ENCODE assay signal across 16 cellular contexts in the genomic region with DNA sequence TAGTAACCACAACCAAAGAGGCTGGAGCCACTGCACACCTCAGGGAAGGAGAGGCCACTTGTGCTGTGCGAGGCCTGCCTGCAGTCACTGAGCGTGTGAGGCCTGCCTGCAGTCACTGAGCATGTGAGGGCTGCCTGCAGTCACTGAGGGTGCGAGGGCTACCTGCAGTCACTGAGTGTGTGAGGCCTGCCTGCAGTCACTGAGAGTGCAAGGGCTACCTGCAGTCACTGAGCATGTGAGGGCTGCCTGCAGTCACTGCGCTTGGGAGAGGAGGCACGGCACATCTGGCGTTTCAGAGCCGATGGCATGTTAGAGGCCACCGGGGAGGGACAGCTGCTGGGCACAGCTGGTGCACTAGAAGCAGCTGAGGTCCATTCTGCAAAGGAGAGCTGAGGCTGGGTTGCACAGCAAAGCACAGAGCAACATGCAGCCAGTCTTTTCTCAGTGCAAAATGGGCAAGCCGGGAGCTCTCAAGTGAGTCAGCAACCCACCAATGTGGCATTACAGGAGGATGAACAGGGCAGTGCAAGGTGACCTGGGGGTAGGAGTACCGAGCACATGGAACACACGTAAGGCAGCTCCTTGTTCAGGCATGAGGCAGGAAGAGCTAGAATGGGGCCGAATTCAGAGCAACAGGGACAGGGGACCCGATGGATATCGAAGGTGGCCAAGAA.
A peak's percentile ranks its signal among the peaks of the same experiment; 100 is the strongest.
DNase-seq lines count a peak whose midpoint lies in the region; ATAC-seq and TF ChIP-seq lines count a peak whose summit lies in the region.
"Had no signal": no experiment of that assay in that cellular context is flagged by ENCODE, and none has a peak within 500 bp of the region (broad histone marks: within the 10 kb centered on the region; RNA-seq: fewer than 3 reads in every experiment).

No MANE protein-coding gene starts in this region.

- TF ChIP-seq CTCF in upper lobe of right lung (IDR thresholded peaks at IDR 0.05) = no peak

- ATAC-seq in Right ventricle myocardium superior (ENCODE audit: poor library complexity) = no peak
- ATAC-seq in upper lobe of right lung = no peak
- ATAC-seq: GM12878, GM23338 had no signal

- H3K4me1 ChIP-seq in upper lobe of right lung = no peaks in the 10 kb centered on the region
- H3K4me1 ChIP-seq: HAP-1 had no signal

- H3K27me3 ChIP-seq in upper lobe of right lung = no peaks in the 10 kb centered on the region
- H3K27me3 ChIP-seq: BLaER1 treated with 17β-estradiol and CSF1 and Interleukin-3, amounts not matched to agents 10 nM and 100 nM had no signal

- H3K9me3 ChIP-seq in upper lobe of right lung = no peaks in the 10 kb centered on the region
- H3K9me3 ChIP-seq: BLaER1 treated with 17β-estradiol and CSF1 and Interleukin-3, amounts not matched to agents 10 nM and 100 nM; HAP-1 had no signal

- no peaks in the 10 kb centered on the region for H3K36me3 ChIP-seq in upper lobe of right lung
- H3K36me3 ChIP-seq: BLaER1 treated with 17β-estradiol and CSF1 and Interleukin-3, amounts not matched to agents 10 nM and 100 nM; HAP-1 had no signal

- H3K27ac ChIP-seq in upper lobe of right lung = no peak overlapping the region
- H3K27ac ChIP-seq: BLaER1 treated with 17β-estradiol and CSF1 and Interleukin-3, amounts not matched to agents 10 nM and 100 nM; HL-60 had no signal

- intact Hi-C loops in cardiac septum (cut with DNase I) (no loop called here), Right ventricle myocardium superior (cut with DNase I) (no loop called here), posterior vena cava (cut with DNase I) (no loop called here), upper lobe of right lung (cut with DNase I) (no loop called here)

- H3K4me3 ChIP-seq in upper lobe of right lung = no peak overlapping the region
- H3K4me3 ChIP-seq: BLaER1 treated with 17β-estradiol and CSF1 and Interleukin-3, amounts not matched to agents 10 nM and 100 nM; GM12878; GM23338; HAP-1 had no signal

- peak; percentile 63 for DNase-seq in cardiac septum (ENCODE audit: low spot score)
- no peak for DNase-seq in Right ventricle myocardium superior
- peak; percentile 71 for DNase-seq in mesenteric fat pad (ENCODE audit: low spot score)
- peak; percentile 70 for DNase-seq in posterior vena cava (ENCODE audit: low spot score)
- DNase-seq in upper lobe of right lung = peak; percentile 51
- no peak for DNase-seq in NCI-H748 treated with DMSO at 0.1 percent for 48 hours (lab: John Stamatoyannopoulos, UW)
- no peak for DNase-seq in pons (ENCODE audit: low spot score)
- no peak for DNase-seq in activated CD4-positive, alpha-beta T cell treated with anti-CD3 and anti-CD28 coated beads, Interleukin-2, amount 50 U/mL, for 1 hour
- DNase-seq: ACHN; CD4-positive, CD25-positive, alpha-beta regulatory T cell; DMS53 had no signal

Comparison
In these comparisons a context has a peak if more than half of its experiments do, and no peak if none do; other contexts are left out.
1. DNase-seq: peak in cardiac septum (single experiment), mesenteric fat pad (single experiment), posterior vena cava (single experiment) and upper lobe of right lung (single experiment); none in Right ventricle myocardium superior (single experiment), NCI-H748 treated with DMSO at 0.1 percent for 48 hours (single experiment), pons (single experiment) and activated CD4-positive, alpha-beta T cell treated with anti-CD3 and anti-CD28 coated beads, Interleukin-2, amount 50 U/mL, for 1 hour (single experiment).